ENCODE assay signal across 1 cellular context in the genomic region with DNA sequence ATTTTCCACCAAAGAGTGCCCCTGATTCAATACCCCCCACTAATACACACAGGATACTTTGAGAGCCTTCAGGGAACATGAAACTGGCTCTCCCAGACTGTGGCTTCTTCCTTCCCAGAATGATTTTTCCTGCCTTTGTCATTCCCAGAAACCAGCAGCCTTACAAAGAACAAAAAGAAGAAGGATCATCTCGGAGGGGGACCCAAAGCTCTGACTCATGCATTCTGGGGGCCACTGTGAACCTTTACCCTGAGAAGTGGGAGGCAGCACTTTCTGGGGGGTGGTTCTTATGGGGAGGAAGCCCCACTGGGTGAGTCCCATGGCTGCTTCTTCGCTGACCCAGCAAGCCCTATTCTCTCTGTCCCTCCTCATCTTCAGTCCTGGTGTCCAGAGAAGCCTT.
TF ChIP-seq lines count a peak whose summit lies in the region.

No MANE protein-coding gene starts in this region.

TF ChIP-seq in H1, 55 proteins besides CTCF, POLR2A, EP300 and RAD21:
- TF ChIP-seq, protein P1, sequence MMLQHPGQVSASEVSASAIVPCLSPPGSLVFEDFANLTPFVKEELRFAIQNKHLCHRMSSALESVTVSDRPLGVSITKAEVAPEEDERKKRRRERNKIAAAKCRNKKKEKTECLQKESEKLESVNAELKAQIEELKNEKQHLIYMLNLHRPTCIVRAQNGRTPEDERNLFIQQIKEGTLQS (IDR thresholded peaks at IDR 0.05; ENCODE audit: insufficient read depth, low read depth, low read length) = no peak
- TF ChIP-seq CHD1 (IDR thresholded peaks at IDR 0.05; ENCODE audit: low read depth, low read length) = no peak
- TF ChIP-seq JUND (IDR thresholded peaks at IDR 0.05; ENCODE audit: low read length) = peak; percentile 73
